ENCODE assay signal across 16 cellular contexts in the genomic region with DNA sequence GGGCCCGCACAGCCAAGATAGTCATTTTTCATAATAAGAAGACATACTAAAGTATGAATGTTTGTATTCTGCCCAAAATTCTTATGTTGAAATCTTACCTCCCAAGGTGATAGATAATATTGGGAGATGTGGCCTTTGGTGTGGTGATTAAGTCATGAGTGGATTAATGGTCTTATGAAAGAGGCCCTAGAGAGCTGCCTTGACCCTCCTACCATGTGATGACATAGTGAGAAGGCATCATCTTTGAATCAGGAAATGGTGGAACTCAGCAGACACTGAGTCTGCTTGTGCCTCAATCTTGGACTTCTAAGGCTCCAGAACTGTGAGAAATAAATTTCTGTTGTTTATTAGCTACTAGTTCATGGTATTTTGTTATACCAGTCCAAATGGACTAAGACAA.
"Had no signal": no experiment of that assay in that cellular context is flagged by ENCODE, and none has a peak within 500 bp of the region (broad histone marks: within the 10 kb centered on the region; RNA-seq: fewer than 3 reads in every experiment).

No MANE protein-coding gene starts in this region.

- ATAC-seq: activated CD4-positive, CD25-positive, alpha-beta regulatory T cell treated with anti-CD3 and anti-CD28 coated beads, Interleukin-2, amount 50 U/mL, for 24 hours; activated naive CD4-positive, alpha-beta T cell treated with anti-CD3 and anti-CD28 coated beads, Interleukin-2, amount 50 U/mL, for 72 hours; foreskin keratinocyte; left colon; mucosa of descending colon; naive thymus-derived CD8-positive, alpha-beta T cell; stimulated activated memory B cell treated with anti-CD40 and anti-IgM and Interleukin-4, amounts not matched to agents 10 μg/mL and 1 μg/mL and 100 μg/mL, for 72 hours had no signal

- H3K36me3 ChIP-seq: ascending aorta, neutrophil had no signal

- H3K27me3 ChIP-seq: ascending aorta, foreskin keratinocyte, neutrophil, right atrium auricular region had no signal

- H3K27ac ChIP-seq: ascending aorta, foreskin keratinocyte, neutrophil, right atrium auricular region had no signal

- H3K9me3 ChIP-seq: mucosa of descending colon, neutrophil had no signal

- H3K4me3 ChIP-seq: ascending aorta, lung, mucosa of descending colon, right atrium auricular region had no signal

- DNase-seq: caudate nucleus; cortex of kidney; effector CD8-positive, alpha-beta T cell; foreskin keratinocyte; head of caudate nucleus; left colon; mucosa of descending colon; naive thymus-derived CD8-positive, alpha-beta T cell; trophoblast cell had no signal

- H3K4me1 ChIP-seq: ascending aorta, right atrium auricular region had no signal
